In genomic region chr12:82357845-82358199, GRCh38 we compare ENCODE assay signal across 8 cellular contexts. TPM values are rescaled to one million over a fixed set of nuclear protein-coding genes. Genes with fewer than 3 reads are reported as not detected.
A peak's percentile ranks its signal among the peaks of the same experiment; 100 is the strongest.
DNase-seq lines count a peak whose midpoint lies in the region; ATAC-seq and TF ChIP-seq lines count a peak whose summit lies in the region.

No MANE protein-coding gene starts in this region.

- CTCF ChIA-PET in A673 (lab: Charles Lee): no interaction called here

- H3K9ac ChIP-seq in HUES6 (ENCODE audit: low read length): peak overlapping the region; percentile 92

- TF ChIP-seq CTCF in A673 (conservative IDR thresholded peaks at IDR 0.05; ENCODE audit: low read depth, low read length) (no peak), brain microvascular endothelial cell (IDR thresholded peaks at IDR 0.05; ENCODE audit: low read depth, low read length, missing control alignments) (no peak), mucosa of descending colon (IDR thresholded peaks at IDR 0.05) (no peak)

- H3K4me3 ChIP-seq in A673 (ENCODE audit: low read depth, low read length, poor library complexity, severe bottlenecking) (peak overlapping the region; percentile 67), HUES6 (ENCODE audit: low read depth, low read length) (peak overlapping the region; percentile 96), brain microvascular endothelial cell (ENCODE audit: low read depth, low read length) (peak overlapping the region; percentile 93), mucosa of descending colon (peak overlapping the region; percentile 52)

- POLR2A ChIA-PET in A673 (lab: Charles Lee; ENCODE audit: low non-redundant PET): no interaction called here

- in situ Hi-C loops in brain microvascular endothelial cell (cut with HindIII; ENCODE audit: low pct_ligation_motif_present, low sequenced_read_pairs): no loop called here

- DNase-seq in A673 (ENCODE audit: low spot score) (no peak), brain microvascular endothelial cell (no peak), mucosa of descending colon (no peak), NCI-H446 (lab: John Stamatoyannopoulos, UW) (no peak), Ammon's horn (ENCODE audit: low spot score) (no peak)
- DNase-seq in stimulated activated CD4-positive, alpha-beta T cell treated with anti-CD3 and anti-CD28 coated beads, Interleukin-2, amount 100 ng/mL, for 24 hours: no peak
- no peak for DNase-seq in central memory CD4-positive, alpha-beta T cell

- H3K27ac ChIP-seq in A673 (ENCODE audit: low read depth, low read length, poor library complexity, severe bottlenecking): peak overlapping the region; percentile 97
- H3K27ac ChIP-seq in HUES6 (ENCODE audit: low read depth, low read length): peak overlapping the region; percentile 93
- H3K27ac ChIP-seq in brain microvascular endothelial cell: peak overlapping the region; percentile 92

- H3K9me3 ChIP-seq in A673 (ENCODE audit: low read depth, low read length, poor library complexity, severe bottlenecking): no peaks in the 10 kb centered on the region
- no peaks in the 10 kb centered on the region for H3K9me3 ChIP-seq in HUES6 (ENCODE audit: control insufficient read depth, insufficient read depth, low read depth, low read length)
- no peaks in the 10 kb centered on the region for H3K9me3 ChIP-seq in mucosa of descending colon

- peaks cover 28% of the 10 kb centered on the region for H3K36me3 ChIP-seq in A673 (ENCODE audit: insufficient read depth, low read length, poor library complexity, severe bottlenecking)
- H3K36me3 ChIP-seq in HUES6 (ENCODE audit: control insufficient read depth, insufficient read depth, low read length): peaks cover 38% of the 10 kb centered on the region
- peaks cover 4% of the 10 kb centered on the region for H3K36me3 ChIP-seq in brain microvascular endothelial cell (replicated peaks)
- H3K36me3 ChIP-seq in mucosa of descending colon (ENCODE audit: low read depth): no peaks in the 10 kb centered on the region

- TSS peak; percentile 52 for BruUV-seq in A673 (replicated peaks; lab: Mats Ljungman, UMichigan)

- no peaks in the 10 kb centered on the region for H3K27me3 ChIP-seq in A673 (replicated peaks; ENCODE audit: insufficient read depth, low read depth, low read length, poor library complexity)
- H3K27me3 ChIP-seq in HUES6 (ENCODE audit: control insufficient read depth, insufficient read depth, low read length): no peaks in the 10 kb centered on the region
- no peaks in the 10 kb centered on the region for H3K27me3 ChIP-seq in brain microvascular endothelial cell (replicated peaks)

- no peak for ATAC-seq in mucosa of descending colon

- H3K4me1 ChIP-seq in A673 (ENCODE audit: insufficient read depth, low read length, poor library complexity, severe bottlenecking): peaks cover 23% of the 10 kb centered on the region
- peaks cover 3% of the 10 kb centered on the region; the same call in 1 of the 2 replicates for H3K4me1 ChIP-seq in HUES6 (ENCODE audit: control insufficient read depth, insufficient read depth, low read length)
- H3K4me1 ChIP-seq in mucosa of descending colon (ENCODE audit: low read depth): peaks cover 24% of the 10 kb centered on the region

- intact Hi-C loops in A673 (cut with micrococcal nuclease; ENCODE audit: unreplicated experiment): loop anchor here (1.0 kb wide), 1 partner anchor 714 kb away; no protein-coding TSS in a partner anchor
- intact Hi-C loops in mucosa of descending colon (cut with DNase I, micrococcal nuclease): no loop called here

RNA-seq across cellular contexts. Expression of gene CCDC59, which starts 0.4 kb away (rescaled TPM):
- 74.9 and 83.1 TPM in 2 replicates for total RNA-seq in A673 (2021)
- total RNA-seq in mucosa of descending colon: 10 to 100 TPM; 23.3 to 34.2 (median 23.5) TPM

RNA-seq across cellular contexts. Expression of gene METTL25, which starts 0.5 kb away (rescaled TPM):
- 3.1 and 5.1 TPM in 2 replicates for total RNA-seq in A673 (2021)
- 10 to 100 TPM in 2 of 3 donors, 1 to 10 TPM in 1; 9.7 to 20.4 (median 15.5) TPM for total RNA-seq in mucosa of descending colon
